Comparison of ENCODE assay signal across 16 cellular contexts in genomic region chr15:85026304-85027032, GRCh38. TPM values are rescaled to one million over a fixed set of nuclear protein-coding genes. Genes with fewer than 3 reads are reported as not detected.
DNase-seq lines count a peak whose midpoint lies in the region; ATAC-seq and TF ChIP-seq lines count a peak whose summit lies in the region.
"Had no signal": no experiment of that assay in that cellular context is flagged by ENCODE, and none has a peak within 500 bp of the region (broad histone marks: within the 10 kb centered on the region; RNA-seq: fewer than 3 reads in every experiment).

No MANE protein-coding gene starts in this region.

- in situ Hi-C loops in HAP-1 (cut with MboI; ENCODE audit: low sequenced_read_pairs) = no loop called here

- no peak overlapping the region for H3K4me3 ChIP-seq in subcutaneous abdominal adipose tissue (ENCODE audit: low read depth in 1 of 5, low read length in 5 of 5)
- no peak overlapping the region for H3K4me3 ChIP-seq in upper lobe of right lung
- H3K4me3 ChIP-seq in HAP-1 = no peak overlapping the region
- H3K4me3 ChIP-seq: esophagus muscularis mucosa had no signal

- H3K27me3 Mint-ChIP-seq in activated T-helper 17 cell treated with anti-CD3 and anti-CD28 coated beads, Interleukin-2, amount 50 U/mL, for 72 hours = no peaks in the 10 kb centered on the region
- H3K27me3 Mint-ChIP-seq: progenitor cell of endocrine pancreas had no signal

- peak; percentile 44 for ATAC-seq in GM19438 (IDR thresholded peaks at IDR 0.05; ENCODE audit: low read depth, unreplicated experiment)
- ATAC-seq in activated T-helper 17 cell treated with anti-CD3 and anti-CD28 coated beads, Interleukin-2, amount 50 U/mL, for 72 hours (replicated peaks) = no peak
- peak; percentile 89 for ATAC-seq in left ventricle myocardium superior
- no peak for ATAC-seq in upper lobe of right lung
- no peak for ATAC-seq in GM19324 (IDR thresholded peaks at IDR 0.05; ENCODE audit: low FRiP score, unreplicated experiment)
- ATAC-seq: activated CD4-positive, CD25-positive, alpha-beta regulatory T cell treated with anti-CD3 and anti-CD28 coated beads, Interleukin-2, amount 50 U/mL, for 24 hours had no signal

- H3K27ac ChIP-seq in subcutaneous abdominal adipose tissue (ENCODE audit: low read depth, low read length) (peak overlapping the region; percentile 62), upper lobe of right lung (no peak overlapping the region)
- H3K27ac ChIP-seq: brain microvascular endothelial cell had no signal

- peak overlapping the region; percentile 27 for H3K4me3 Mint-ChIP-seq in activated T-helper 17 cell treated with anti-CD3 and anti-CD28 coated beads, Interleukin-2, amount 50 U/mL, for 72 hours

- H3K27me3 ChIP-seq in subcutaneous abdominal adipose tissue (ENCODE audit: control insufficient read depth in 5 of 5, insufficient read depth in 4 of 5, low read length in 5 of 5) (no peaks in the 10 kb centered on the region), upper lobe of right lung (no peaks in the 10 kb centered on the region), HAP-1 (ENCODE audit: low read depth) (no peaks in the 10 kb centered on the region)
- H3K27me3 ChIP-seq: brain microvascular endothelial cell, esophagus muscularis mucosa had no signal

- H3K36me3 ChIP-seq in subcutaneous abdominal adipose tissue (ENCODE audit: control insufficient read depth in 5 of 5, insufficient read depth in 5 of 5, low read length in 5 of 5) (no peaks in the 10 kb centered on the region), upper lobe of right lung (no peaks in the 10 kb centered on the region), HAP-1 (replicated peaks) (no peaks in the 10 kb centered on the region)
- H3K36me3 ChIP-seq: brain microvascular endothelial cell, esophagus muscularis mucosa had no signal

- peaks cover 55% of the 10 kb centered on the region for H3K4me1 Mint-ChIP-seq in activated T-helper 17 cell treated with anti-CD3 and anti-CD28 coated beads, Interleukin-2, amount 50 U/mL, for 72 hours

- no peaks in the 10 kb centered on the region for H3K9me3 Mint-ChIP-seq in activated T-helper 17 cell treated with anti-CD3 and anti-CD28 coated beads, Interleukin-2, amount 50 U/mL, for 72 hours

- peak overlapping the region; percentile 55 for H3K27ac Mint-ChIP-seq in activated T-helper 17 cell treated with anti-CD3 and anti-CD28 coated beads, Interleukin-2, amount 50 U/mL, for 72 hours
- H3K27ac Mint-ChIP-seq: progenitor cell of endocrine pancreas had no signal

- H3K36me3 Mint-ChIP-seq in activated T-helper 17 cell treated with anti-CD3 and anti-CD28 coated beads, Interleukin-2, amount 50 U/mL, for 72 hours (ENCODE audit: low read depth) = no peaks in the 10 kb centered on the region

- intact Hi-C loops in left ventricle myocardium superior (cut with micrococcal nuclease) (no loop called here), upper lobe of right lung (cut with DNase I) (no loop called here)

- TF ChIP-seq CTCF in upper lobe of right lung (IDR thresholded peaks at IDR 0.05) = no peak

- DNase-seq in left ventricle myocardium superior = no peak
- no peak for DNase-seq in upper lobe of right lung
- no peak for DNase-seq in HAP-1 (ENCODE audit: low spot score in 2 of 2)
- DNase-seq: activated T-cell treated with anti-CD3 and anti-CD28 coated beads, Interleukin-2, amount 50 U/mL, for 48 hours; brain microvascular endothelial cell; COR-L47; NCI-H2171 treated with DMSO at 0.1 percent for 48 hours; stimulated activated CD4-positive, alpha-beta T cell treated with anti-CD3 and anti-CD28 coated beads, Interleukin-4, amount 100 ng/mL, for 24 hours; stimulated activated naive CD4-positive, alpha-beta T cell had no signal

- peak overlapping the region in 2 of 5 donors; percentile 43 to 48 for H3K9ac ChIP-seq in subcutaneous abdominal adipose tissue (ENCODE audit: low read length in 5 of 5)

- H3K9me3 ChIP-seq in subcutaneous abdominal adipose tissue (ENCODE audit: control insufficient read depth in 5 of 5, low read length in 5 of 5) (no peaks in the 10 kb centered on the region), upper lobe of right lung (no peaks in the 10 kb centered on the region), HAP-1 (no peaks in the 10 kb centered on the region)
- H3K9me3 ChIP-seq: esophagus muscularis mucosa had no signal

- H3K4me1 ChIP-seq in subcutaneous abdominal adipose tissue (ENCODE audit: control insufficient read depth in 5 of 5, insufficient read depth in 5 of 5, low read length in 5 of 5) (peaks cover 7 to 50% (median 41%) of the 10 kb centered on the region in 5 donors), upper lobe of right lung (peaks cover 49% of the 10 kb centered on the region), HAP-1 (peaks cover 44% of the 10 kb centered on the region)

RNA-seq across cellular contexts. Expression of gene PDE8A, which starts 44.8 kb away (rescaled TPM):
- total RNA-seq in activated T-helper 17 cell treated with anti-CD3 and anti-CD28 coated beads, Interleukin-2, amount 50 U/mL, for 72 hours = 10 to 100 TPM; 23.7 to 34.2 TPM
- total RNA-seq in left ventricle myocardium superior = 14.9 TPM
- total RNA-seq in upper lobe of right lung = 54.7 TPM

Comparison
In these comparisons a context has a peak if more than half of its experiments do, and no peak if none do; other contexts are left out.
1. ATAC-seq: peak in GM19438 (single experiment) and left ventricle myocardium superior (single experiment); none in activated T-helper 17 cell treated with anti-CD3 and anti-CD28 coated beads, Interleukin-2, amount 50 U/mL, for 72 hours (single experiment), upper lobe of right lung (single experiment) and GM19324 (single experiment).